ENCODE assay signal across 17 cellular contexts in genomic region chr13:31818236-31818635, GRCh38.
DNase-seq lines count a peak whose midpoint lies in the region; TF ChIP-seq lines count a peak whose summit lies in the region.
"Had no signal": no experiment of that assay in that cellular context is flagged by ENCODE, and none has a peak within 500 bp of the region (broad histone marks: within the 10 kb centered on the region; RNA-seq: fewer than 3 reads in every experiment).

No MANE protein-coding gene starts in this region.

- no peak overlapping the region for H3K9ac ChIP-seq in mammary epithelial cell (ENCODE audit: insufficient read depth, low read length)
- H3K9ac ChIP-seq: BLaER1 had no signal

- no peak overlapping the region for H3K27ac ChIP-seq in mammary epithelial cell (ENCODE audit: insufficient read depth, low read depth, low read length)
- H3K27ac ChIP-seq in breast epithelium, result no peak overlapping the region
- H3K27ac ChIP-seq: 22Rv1, BLaER1 had no signal

- no peaks in the 10 kb centered on the region for H4K20me1 ChIP-seq in mammary epithelial cell (ENCODE audit: insufficient read depth, low read length)
- H4K20me1 ChIP-seq: BLaER1 had no signal

- TF ChIP-seq CTCF in mammary epithelial cell (conservative IDR thresholded peaks at IDR 0.05 in 1 of 2, IDR thresholded peaks at IDR 0.05 in 1 of 2; ENCODE audit: extremely low read depth in 1 of 2, insufficient read depth in 1 of 2, low read depth in 1 of 2, low read length in 2 of 2) (no peak), breast epithelium (IDR thresholded peaks at IDR 0.05) (no peak), epithelial cell of esophagus (IDR thresholded peaks at IDR 0.05; ENCODE audit: insufficient read depth, low read depth, low read length, missing control alignments) (no peak), GM20000 (IDR thresholded peaks at IDR 0.05; ENCODE audit: extremely low read depth, missing control alignments) (no peak)

- H3K27me3 ChIP-seq in mammary epithelial cell (ENCODE audit: insufficient read depth, low read length), result no peaks in the 10 kb centered on the region
- no peaks in the 10 kb centered on the region for H3K27me3 ChIP-seq in breast epithelium
- H3K27me3 ChIP-seq: BLaER1 had no signal

- in situ Hi-C loops in mammary epithelial cell (cut with MboI; ENCODE audit: low sequenced_read_pairs in 2 of 2), result no loop called here

- DNase-seq in mammary epithelial cell, result peak; percentile 18
- DNase-seq in breast epithelium (ENCODE audit: low spot score in 2 of 2), result no peak
- DNase-seq in M059J (ENCODE audit: low read depth), result peak; percentile 33
- peak; percentile 6 for DNase-seq in epithelial cell of esophagus (ENCODE audit: low read depth)
- DNase-seq in renal cortical epithelial cell (ENCODE audit: low read depth), result peak; percentile 6
- DNase-seq in GM20000 (ENCODE audit: low spot score), result no peak
- DNase-seq in activated CD8-positive, alpha-beta memory T cell treated with anti-CD3 and anti-CD28 coated beads, Interleukin-2, amount 50 U/mL, for 48 hours, result no peak
- no peak for DNase-seq in NCI-H146 treated with DMSO at 0.1 percent for 48 hours (lab: John Stamatoyannopoulos, UW; ENCODE audit: unreplicated experiment)
- DNase-seq: Calu3; CD8-positive, alpha-beta T cell; DMS53; DND-41; EL; HFFc6 had no signal

- no peak overlapping the region for H2AFZ ChIP-seq in mammary epithelial cell (ENCODE audit: low read depth, low read length)
- H2AFZ ChIP-seq: GM23338 had no signal

- no peaks in the 10 kb centered on the region for H3K36me3 ChIP-seq in mammary epithelial cell (ENCODE audit: insufficient read depth, low read length)
- no peaks in the 10 kb centered on the region for H3K36me3 ChIP-seq in breast epithelium
- H3K36me3 ChIP-seq: BLaER1 had no signal

- H3K4me3 ChIP-seq in mammary epithelial cell (replicated peaks in 1 of 3; ENCODE audit: insufficient read depth in 1 of 3, low read depth in 2 of 3, low read length in 3 of 3) (no peak overlapping the region), breast epithelium (no peak overlapping the region), epithelial cell of esophagus (ENCODE audit: low read length) (no peak overlapping the region)
- H3K4me3 ChIP-seq: BLaER1, GM23338 had no signal

- TF ChIP-seq POLR2A in breast epithelium (IDR thresholded peaks at IDR 0.05), result no peak

- CTCF ChIA-PET in mammary epithelial cell (lab: Charles Lee; ENCODE audit: low non-redundant PET), result no interaction called here

- H3K79me2 ChIP-seq in mammary epithelial cell (ENCODE audit: insufficient read depth, low read length), result no peaks in the 10 kb centered on the region

- BruUV-seq in mammary epithelial cell (replicated peaks; lab: Mats Ljungman, UMichigan), result no TSS peak

- intact Hi-C loops in mammary epithelial cell (cut with micrococcal nuclease), result no loop called here
- intact Hi-C loops in breast epithelium (cut with DNase I; ENCODE audit: low total_unique reads), result no loop called here

- peaks cover 2% of the 10 kb centered on the region for H3K9me3 ChIP-seq in mammary epithelial cell (replicated peaks; ENCODE audit: insufficient read depth, low read length)
- H3K9me3 ChIP-seq in breast epithelium, result peaks cover 0 to 29% of the 10 kb centered on the region in 2 donors

- no peaks in the 10 kb centered on the region for H3K4me1 ChIP-seq in mammary epithelial cell (ENCODE audit: insufficient read depth, low read length)
- no peaks in the 10 kb centered on the region for H3K4me1 ChIP-seq in breast epithelium

- dilution Hi-C loops in mammary epithelial cell (cut with HindIII; ENCODE audit: low sequenced_read_pairs), result no loop called here

- no peak overlapping the region for H3K4me2 ChIP-seq in mammary epithelial cell (ENCODE audit: insufficient read depth, low read depth, low read length)
- H3K4me2 ChIP-seq: BLaER1, GM23338 had no signal

Comparison
In these comparisons a context has a peak if more than half of its experiments do, and no peak if none do; other contexts are left out.
1. DNase-seq: peak in mammary epithelial cell (single experiment), M059J (single experiment), epithelial cell of esophagus (single experiment) and renal cortical epithelial cell (single experiment); none in breast epithelium (0 of 2), GM20000 (single experiment), activated CD8-positive, alpha-beta memory T cell treated with anti-CD3 and anti-CD28 coated beads, Interleukin-2, amount 50 U/mL, for 48 hours (single experiment) and NCI-H146 treated with DMSO at 0.1 percent for 48 hours (single experiment).